Comparison of ENCODE assay signal across 20 cellular contexts in genomic region chr11:2677127-2677526, GRCh38. TPM values are rescaled to one million over a fixed set of nuclear protein-coding genes. Genes with fewer than 3 reads are reported as not detected.
DNase-seq lines count a peak whose midpoint lies in the region; ATAC-seq and TF ChIP-seq lines count a peak whose summit lies in the region.
"Had no signal": no experiment of that assay in that cellular context is flagged by ENCODE, and none has a peak within 500 bp of the region (broad histone marks: within the 10 kb centered on the region; RNA-seq: fewer than 3 reads in every experiment).

No MANE protein-coding gene starts in this region.

- TF ChIP-seq CTCF in CD14-positive monocyte (IDR thresholded peaks at IDR 0.05): no peak
- TF ChIP-seq CTCF in activated B cell treated with CpG ODN at 0.5 μM for 24 hours (IDR thresholded peaks at IDR 0.05): no peak
- no peak for TF ChIP-seq CTCF in esophagus squamous epithelium (IDR thresholded peaks at IDR 0.05)

- no peak for DNase-seq in CD14-positive monocyte (ENCODE audit: low spot score)
- DNase-seq in NCI-H146 (lab: John Stamatoyannopoulos, UW): peak; percentile 59
- DNase-seq in activated B cell treated with CpG ODN at 0.5 μM for 24 hours: no peak
- no peak for DNase-seq in activated naive CD4-positive, alpha-beta T cell (lab: John Stamatoyannopoulos, UW)
- no peak for DNase-seq in activated CD4-positive, alpha-beta T cell treated with anti-CD3 and anti-CD28 coated beads for 48 hours
- DNase-seq in esophagus squamous epithelium (lab: John Stamatoyannopoulos, UW): no peak
- DNase-seq: activated CD4-positive, alpha-beta T cell treated with anti-CD3 and anti-CD28 coated beads, Interleukin-2, amount 50 U/mL, for 1 hour; activated T-cell treated with anti-CD3 and anti-CD28 coated beads, Interleukin-2, amount 50 U/mL, for 24 hours; cerebellar nuclear complex; NCI-H1105 treated with DMSO at 0.1 percent for 48 hours; NCI-H446 treated with DMSO at 0.1 percent for 48 hours; stimulated activated CD4-positive, alpha-beta T cell treated with anti-CD3 and anti-CD28 coated beads, Interleukin-4, amount 100 ng/mL, for 4 hours; T-helper 17 cell; upper lobe of left lung had no signal

- H3K27me3 Mint-ChIP-seq in CD14-positive monocyte (ENCODE audit: low read depth in 3 of 3) (peaks cover 0 to 2% (median 0%) of the 10 kb centered on the region in 3 donors), activated B cell treated with CpG ODN at 0.5 μM for 24 hours (no peaks in the 10 kb centered on the region)
- H3K27me3 Mint-ChIP-seq: activated T-cell treated with anti-CD3 and anti-CD28 coated beads, Interleukin-2, amount 50 U/mL, for 24 hours; T-helper 17 cell had no signal

- H3K36me3 Mint-ChIP-seq in CD14-positive monocyte: peaks cover 12 to 48% of the 10 kb centered on the region in 2 donors
- peaks cover 11% of the 10 kb centered on the region for H3K36me3 Mint-ChIP-seq in activated B cell treated with CpG ODN at 0.5 μM for 24 hours (ENCODE audit: low read depth)
- H3K36me3 Mint-ChIP-seq: stimulated activated effector memory CD8-positive, alpha-beta T cell treated with anti-CD3 and anti-CD28 coated beads, Interleukin-12 subunit alpha, Interleukin-12 subunit beta, amount 100 ng/mL, for 72 hours had no signal

- H3K9me3 ChIP-seq in esophagus squamous epithelium: no peaks in the 10 kb centered on the region
- H3K9me3 ChIP-seq: gastroesophageal sphincter, right lobe of liver, upper lobe of left lung had no signal

- H3K9me3 Mint-ChIP-seq in CD14-positive monocyte (no peaks in the 10 kb centered on the region), activated B cell treated with CpG ODN at 0.5 μM for 24 hours (no peaks in the 10 kb centered on the region)
- H3K9me3 Mint-ChIP-seq: activated T-cell treated with anti-CD3 and anti-CD28 coated beads, Interleukin-2, amount 50 U/mL, for 24 hours; neural progenitor cell; stimulated activated effector memory CD8-positive, alpha-beta T cell treated with anti-CD3 and anti-CD28 coated beads, Interleukin-12 subunit alpha, Interleukin-12 subunit beta, amount 100 ng/mL, for 72 hours had no signal

- WGBS in esophagus squamous epithelium, 2 donors: 57 to 61% methylated on average over 1 of the region's 1 CpG

- H3K4me3 Mint-ChIP-seq in CD14-positive monocyte (no peak overlapping the region), activated B cell treated with CpG ODN at 0.5 μM for 24 hours (no peak overlapping the region)
- H3K4me3 Mint-ChIP-seq: activated T-cell treated with anti-CD3 and anti-CD28 coated beads, Interleukin-2, amount 50 U/mL, for 24 hours; neural progenitor cell; stimulated activated effector memory CD8-positive, alpha-beta T cell treated with anti-CD3 and anti-CD28 coated beads, Interleukin-12 subunit alpha, Interleukin-12 subunit beta, amount 100 ng/mL, for 72 hours; T-helper 17 cell had no signal

- intact Hi-C loops in CD14-positive monocyte (cut with micrococcal nuclease) (no loop called here), activated B cell treated with CpG ODN at 0.5 μM for 24 hours (cut with micrococcal nuclease) (loop anchor here (2.0 kb wide), 1 partner anchor 18 kb away; no protein-coding TSS in a partner anchor), esophagus squamous epithelium (cut with DNase I) (no loop called here)

- ATAC-seq in GM21786 (IDR thresholded peaks at IDR 0.05; ENCODE audit: unreplicated experiment) (peak; percentile 45), activated B cell treated with CpG ODN at 0.5 μM for 24 hours (ENCODE audit: low read depth) (peak; percentile 68), HG03520 (IDR thresholded peaks at IDR 0.05; ENCODE audit: unreplicated experiment) (no peak)
- ATAC-seq: gastroesophageal sphincter; stimulated activated effector memory CD8-positive, alpha-beta T cell treated with anti-CD3 and anti-CD28 coated beads, Interleukin-12 subunit alpha, Interleukin-12 subunit beta, amount 100 ng/mL, for 72 hours; T-helper 17 cell had no signal

- H3K4me3 ChIP-seq in esophagus squamous epithelium: no peak overlapping the region
- H3K4me3 ChIP-seq: gastroesophageal sphincter, neural progenitor cell, right lobe of liver, upper lobe of left lung had no signal

- H3K4me1 ChIP-seq in esophagus squamous epithelium: peaks cover 0 to 8% (median 0%) of the 10 kb centered on the region in 3 donors
- H3K4me1 ChIP-seq: right lobe of liver had no signal

- POLR2A ChIA-PET in activated B cell treated with CpG ODN at 0.5 μM for 24 hours (lab: Charles Lee): no interaction called here

- H3K27ac Mint-ChIP-seq in CD14-positive monocyte (peak overlapping the region in 6 of 7 donors; percentile 1 to 50 (median 36)), activated B cell treated with CpG ODN at 0.5 μM for 24 hours (peak overlapping the region; percentile 51)
- H3K27ac Mint-ChIP-seq: activated T-cell treated with anti-CD3 and anti-CD28 coated beads, Interleukin-2, amount 50 U/mL, for 24 hours; neural progenitor cell; stimulated activated effector memory CD8-positive, alpha-beta T cell treated with anti-CD3 and anti-CD28 coated beads, Interleukin-12 subunit alpha, Interleukin-12 subunit beta, amount 100 ng/mL, for 72 hours; T-helper 17 cell had no signal

- TF ChIP-seq POLR2A in esophagus squamous epithelium (IDR thresholded peaks at IDR 0.05): no peak

- H3K4me1 Mint-ChIP-seq in CD14-positive monocyte: peaks cover 37% of the 10 kb centered on the region
- peaks cover 30% of the 10 kb centered on the region for H3K4me1 Mint-ChIP-seq in activated B cell treated with CpG ODN at 0.5 μM for 24 hours
- H3K4me1 Mint-ChIP-seq: stimulated activated effector memory CD8-positive, alpha-beta T cell treated with anti-CD3 and anti-CD28 coated beads, Interleukin-12 subunit alpha, Interleukin-12 subunit beta, amount 100 ng/mL, for 72 hours had no signal

- no peak overlapping the region for H3K27ac ChIP-seq in esophagus squamous epithelium
- H3K27ac ChIP-seq: gastroesophageal sphincter, neural progenitor cell, right lobe of liver, upper lobe of left lung had no signal

- H3K27me3 ChIP-seq in esophagus squamous epithelium: no peaks in the 10 kb centered on the region
- H3K27me3 ChIP-seq: gastroesophageal sphincter, neural progenitor cell, right lobe of liver, upper lobe of left lung had no signal

- no peaks in the 10 kb centered on the region for H3K36me3 ChIP-seq in esophagus squamous epithelium
- H3K36me3 ChIP-seq: neural progenitor cell, upper lobe of left lung had no signal

- CTCF ChIA-PET in activated B cell treated with CpG ODN at 0.5 μM for 24 hours (lab: Charles Lee): no interaction called here

RNA-seq across cellular contexts. Expression of gene KCNQ1OT1, which starts 22.7 kb away (rescaled TPM):
- polyA plus RNA-seq in CD14-positive monocyte: under 1 TPM; 0.01 to 0.03 TPM
- total RNA-seq in activated B cell treated with CpG ODN at 0.5 μM for 24 hours (0.88 and 1.2 TPM in 2 replicates), esophagus squamous epithelium (1 to 10 TPM in 2 of 4 donors, under 1 TPM in 2; 0.21 to 1.9 (median 1.2) TPM)
